8 cellular contexts compared by ENCODE assay signal in the genomic region with DNA sequence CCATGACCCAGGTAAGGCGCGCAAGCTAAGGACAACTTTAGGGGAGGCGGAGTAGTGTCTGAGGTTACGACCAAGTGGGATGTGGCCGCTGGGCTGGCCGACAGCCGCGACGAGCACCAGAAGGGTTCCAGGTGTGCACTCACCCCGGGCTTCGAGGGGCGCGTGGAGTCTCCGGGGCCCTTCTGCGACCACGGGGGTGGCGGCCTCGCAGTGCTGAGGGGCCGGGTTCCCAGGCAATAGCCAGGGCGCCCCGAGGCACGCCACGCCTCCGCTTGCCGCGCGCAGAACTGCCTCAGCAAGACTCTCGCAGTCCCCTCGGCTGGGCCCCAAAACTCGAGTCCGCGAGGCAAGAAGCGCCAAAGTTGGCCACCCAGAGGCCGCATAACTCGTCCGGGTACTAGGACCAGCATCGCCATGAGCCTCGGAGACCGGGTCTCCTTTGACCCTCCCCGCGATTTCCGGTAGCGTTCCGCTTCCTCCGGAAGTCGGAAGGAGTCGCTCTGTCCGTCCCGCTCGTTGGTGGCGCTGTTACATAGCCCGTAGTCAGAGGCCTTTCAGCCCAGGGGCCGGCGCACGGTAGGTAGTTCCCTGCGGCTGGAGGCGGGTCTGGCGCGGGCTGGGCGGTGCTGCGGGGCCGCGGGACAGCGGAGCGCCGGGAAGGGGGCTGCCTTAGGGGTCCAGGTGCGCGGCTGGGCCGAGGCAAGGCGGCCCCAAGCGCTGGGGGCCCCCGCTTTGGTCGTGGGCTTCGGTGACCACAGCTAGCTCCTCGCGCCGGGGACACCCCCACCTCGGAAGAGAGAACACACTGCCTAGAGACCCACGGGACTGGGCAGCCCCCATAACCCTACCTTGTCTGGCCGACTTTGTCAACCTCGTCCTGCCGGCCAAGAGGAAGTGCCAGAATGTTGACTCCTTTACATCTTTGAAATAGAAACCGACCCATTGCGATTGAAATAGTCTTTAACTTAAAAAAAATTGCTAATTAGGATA. TPM values are rescaled to one million over a fixed set of nuclear protein-coding genes. Genes with fewer than 3 reads are reported as not detected.
DNase-seq lines count a peak whose midpoint lies in the region; ATAC-seq and TF ChIP-seq lines count a peak whose summit lies in the region.

ADPRM (plus strand) TSS at position 503 of the 990 bp plus-strand sequence. CDS start 7,333 bp downstream, outside the sequence.
SCO1 (minus strand) TSS at position 442 of the 990 bp plus-strand sequence; CDS start at position 416, 26 bp downstream.

- peak within 1 kb of the TSS; percentile 83 for H3K4me3 ChIP-seq in mucosa of descending colon

- H3K4me1 ChIP-seq in mucosa of descending colon (ENCODE audit: low read depth) = peaks cover 11% of the 10 kb centered on the region

- H3K9me3 ChIP-seq in mucosa of descending colon = no peaks in the 10 kb centered on the region

- intact Hi-C loops in mucosa of descending colon (cut with DNase I, micrococcal nuclease) = no loop called here

- peak within 1 kb of the TSS; percentile 95 for H3K27ac ChIP-seq in epithelial cell of prostate

- peak; percentile 44 for DNase-seq in DMS153 (lab: John Stamatoyannopoulos, UW)
- DNase-seq in HuH-7.5 (ENCODE audit: low spot score) = peak; percentile 71
- DNase-seq in OCI-M1 (lab: John Stamatoyannopoulos, UW) = peak; percentile 91
- peak; percentile 87 for DNase-seq in activated T-cell treated with anti-CD3 and anti-CD28 coated beads for 48 hours (ENCODE audit: low read depth)
- peak; percentile 59 for DNase-seq in epithelial cell of prostate (ENCODE audit: low read depth, low spot score)
- DNase-seq in mucosa of descending colon = peak; percentile 95 to 97 (median 96)
- peak; percentile 85 for DNase-seq in stimulated activated CD8-positive, alpha-beta memory T cell treated with anti-CD3 and anti-CD28 coated beads, Interleukin-4, amount 100 ng/mL, for 24 hours (ENCODE audit: low read depth)

- no peaks in the 10 kb centered on the region for H3K36me3 ChIP-seq in mucosa of descending colon (ENCODE audit: low read depth)

- peak; percentile 29 for TF ChIP-seq CTCF in mucosa of descending colon (IDR thresholded peaks at IDR 0.05)

- peak; percentile 97 for ATAC-seq in GM21526 (IDR thresholded peaks at IDR 0.05; ENCODE audit: low FRiP score, unreplicated experiment)
- peak; percentile 99 for ATAC-seq in mucosa of descending colon

RNA-seq across cellular contexts. Expression of gene ADPRM, which starts in this region (rescaled TPM):
- 1 to 10 TPM; 6.9 to 8.7 (median 8.5) TPM for total RNA-seq in mucosa of descending colon

RNA-seq across cellular contexts. Expression of gene SCO1, which starts in this region (rescaled TPM):
- total RNA-seq in mucosa of descending colon = 10 to 100 TPM; 32.1 to 39.0 (median 38.3) TPM

Comparison
In these comparisons a context has a peak if more than half of its experiments do, and no peak if none do; other contexts are left out.
1. Peak in every context shown above with its lines: DNase-seq, ATAC-seq, H3K4me3 ChIP-seq and H3K27ac ChIP-seq.
2. DNase-seq: peak in every context shown above with its lines; median percentile 96 in mucosa of descending colon; 91 in OCI-M1; 87 in activated T-cell treated with anti-CD3 and anti-CD28 coated beads for 48 hours; 85 in stimulated activated CD8-positive, alpha-beta memory T cell treated with anti-CD3 and anti-CD28 coated beads, Interleukin-4, amount 100 ng/mL, for 24 hours; 71 in HuH-7.5; 59 in epithelial cell of prostate; 44 in DMS153.